Comparison of ENCODE assay signal across 10 cellular contexts in the genomic region with DNA sequence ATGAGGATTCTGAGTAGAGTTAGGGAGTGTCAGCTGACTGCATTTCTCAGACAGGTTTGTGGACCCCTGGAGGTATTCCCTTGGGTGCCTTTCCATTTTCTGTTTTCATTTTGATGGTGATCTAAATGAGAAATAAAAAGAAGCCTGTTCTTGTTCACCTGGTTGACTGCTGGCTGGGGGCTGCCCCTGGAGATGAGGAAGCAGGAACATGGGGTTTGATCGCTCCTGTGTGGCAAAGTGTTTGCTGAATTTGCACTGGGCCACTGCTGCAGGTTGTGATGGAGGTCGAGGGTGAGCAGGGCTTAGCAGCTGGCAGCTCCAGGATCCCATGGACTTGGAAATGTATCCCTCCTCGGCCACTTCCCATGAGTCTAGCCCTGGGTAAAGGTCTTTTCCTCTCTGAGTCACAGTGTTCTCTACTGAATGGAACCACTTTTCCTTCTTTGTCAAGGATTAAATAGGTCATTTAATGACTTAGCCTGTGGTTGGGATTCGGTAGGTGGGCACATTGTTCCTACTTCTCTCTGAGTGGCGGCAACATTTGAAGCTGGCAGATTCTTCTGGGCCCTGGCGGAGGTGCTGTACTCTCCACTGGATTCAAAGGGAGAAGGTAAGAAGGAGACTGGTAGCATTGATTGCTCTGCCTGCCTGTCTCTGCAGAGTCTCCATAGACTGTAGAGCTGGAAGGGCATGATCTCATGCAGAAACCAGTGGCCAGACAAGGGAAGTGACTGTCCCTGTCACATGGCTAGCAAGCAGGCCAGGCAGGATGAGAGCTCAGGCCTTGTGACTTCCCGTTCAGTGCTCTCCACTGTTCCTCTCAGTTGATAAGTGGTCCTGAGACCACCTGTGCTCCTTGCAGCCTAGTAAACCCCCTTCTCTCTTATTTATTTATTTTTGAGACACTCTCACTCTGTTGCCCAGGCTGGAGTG. TPM values are rescaled to one million over a fixed set of nuclear protein-coding genes. Genes with fewer than 3 reads are reported as not detected.
A peak's percentile ranks its signal among the peaks of the same experiment; 100 is the strongest.
DNase-seq lines count a peak whose midpoint lies in the region; ATAC-seq, FAIRE-seq and TF ChIP-seq lines count a peak whose summit lies in the region.
"Had no signal": no experiment of that assay in that cellular context is flagged by ENCODE, and none has a peak within 500 bp of the region (broad histone marks: within the 10 kb centered on the region; RNA-seq: fewer than 3 reads in every experiment).

No MANE protein-coding gene starts in this region.

- no peaks in the 10 kb centered on the region for H3K27me3 Mint-ChIP-seq in activated CD8-positive, alpha-beta T cell treated with anti-CD3 and anti-CD28 coated beads for 36 hours
- H3K27me3 Mint-ChIP-seq: T-cell had no signal

- CTCF ChIA-PET in activated CD8-positive, alpha-beta T cell treated with anti-CD3 and anti-CD28 coated beads for 36 hours (lab: Charles Lee): interaction anchor here (1.1 to 1.3 kb wide), 2 partner anchors 73 kb away, joined by 3 read pairs; no protein-coding TSS in a partner anchor

- intact Hi-C loops in head of caudate nucleus (cut with DNase I): no loop called here
- intact Hi-C loops in activated CD8-positive, alpha-beta T cell treated with anti-CD3 and anti-CD28 coated beads for 36 hours (cut with micrococcal nuclease): no loop called here

- peak; percentile 40 for DNase-seq in EH (ENCODE audit: low read depth)
- DNase-seq in RCC 7860 (ENCODE audit: low spot score): peak; percentile 74
- DNase-seq in head of caudate nucleus: peak; percentile 21 to 86 (median 68)
- peak in 46 of 56 donors; percentile 10 to 76 (median 50) for DNase-seq in nucleus accumbens (lab: John Stamatoyannopoulos, UW)
- no peak for DNase-seq in GM03348 (ENCODE audit: low spot score)
- DNase-seq in NCI-H510A treated with DMSO at 0.1 percent for 48 hours (lab: John Stamatoyannopoulos, UW): no peak
- DNase-seq in activated CD8-positive, alpha-beta T cell treated with anti-CD3 and anti-CD28 coated beads for 36 hours: no peak
- DNase-seq: T-cell had no signal

- H3K27ac Mint-ChIP-seq in activated CD8-positive, alpha-beta T cell treated with anti-CD3 and anti-CD28 coated beads for 36 hours: no peak overlapping the region
- H3K27ac Mint-ChIP-seq: T-cell had no signal

- no peak for ATAC-seq in GM18520 (IDR thresholded peaks at IDR 0.05; ENCODE audit: unreplicated experiment)
- ATAC-seq in activated CD8-positive, alpha-beta T cell treated with anti-CD3 and anti-CD28 coated beads for 36 hours: no peak
- ATAC-seq: T-cell had no signal

- peaks cover 4% of the 10 kb centered on the region for H3K4me1 Mint-ChIP-seq in activated CD8-positive, alpha-beta T cell treated with anti-CD3 and anti-CD28 coated beads for 36 hours (ENCODE audit: low read depth)

- H3K9me3 Mint-ChIP-seq in activated CD8-positive, alpha-beta T cell treated with anti-CD3 and anti-CD28 coated beads for 36 hours: no peaks in the 10 kb centered on the region
- H3K9me3 Mint-ChIP-seq: T-cell had no signal

- POLR2A ChIA-PET in activated CD8-positive, alpha-beta T cell treated with anti-CD3 and anti-CD28 coated beads for 36 hours (lab: Charles Lee): interaction anchor here (0.6 kb wide), 1 partner anchor 26 kb away, joined by 3 read pairs; no protein-coding TSS in a partner anchor

- no peak for TF ChIP-seq CTCF in activated CD8-positive, alpha-beta T cell treated with anti-CD3 and anti-CD28 coated beads for 36 hours (IDR thresholded peaks at IDR 0.05)

- H3K4me3 Mint-ChIP-seq in activated CD8-positive, alpha-beta T cell treated with anti-CD3 and anti-CD28 coated beads for 36 hours: no peak overlapping the region
- H3K4me3 Mint-ChIP-seq: T-cell had no signal

- H3K36me3 Mint-ChIP-seq in activated CD8-positive, alpha-beta T cell treated with anti-CD3 and anti-CD28 coated beads for 36 hours (ENCODE audit: low read depth): no peaks in the 10 kb centered on the region

- peak; percentile 88 for FAIRE-seq in RCC 7860 (lab: Jason Lieb, UNC)

RNA-seq across cellular contexts. Expression of a gene that starts 17.9 kb away (rescaled TPM):
- 1 to 10 TPM; 9.2 to 9.5 TPM for total RNA-seq in activated CD8-positive, alpha-beta T cell treated with anti-CD3 and anti-CD28 coated beads for 36 hours

RNA-seq across cellular contexts. Expression of a gene that starts 29.4 kb away (rescaled TPM):
- total RNA-seq in activated CD8-positive, alpha-beta T cell treated with anti-CD3 and anti-CD28 coated beads for 36 hours: not detected
- total RNA-seq: aorta had no signal

RNA-seq across cellular contexts. Expression of a gene that starts 52.6 kb away (rescaled TPM):
- 10 to 100 TPM in 1 of 2 experiments, 1 to 10 TPM in 1; 4.9 to 11.0 TPM for total RNA-seq in activated CD8-positive, alpha-beta T cell treated with anti-CD3 and anti-CD28 coated beads for 36 hours

Comparison
In these comparisons a context has a peak if more than half of its experiments do, and no peak if none do; other contexts are left out.
1. DNase-seq: peak in EH (single experiment), RCC 7860 (single experiment), head of caudate nucleus (42 of 42) and nucleus accumbens (46 of 56); none in GM03348 (single experiment), NCI-H510A treated with DMSO at 0.1 percent for 48 hours (single experiment) and activated CD8-positive, alpha-beta T cell treated with anti-CD3 and anti-CD28 coated beads for 36 hours (single experiment).